8 cellular contexts compared by ENCODE assay signal in the genomic region with DNA sequence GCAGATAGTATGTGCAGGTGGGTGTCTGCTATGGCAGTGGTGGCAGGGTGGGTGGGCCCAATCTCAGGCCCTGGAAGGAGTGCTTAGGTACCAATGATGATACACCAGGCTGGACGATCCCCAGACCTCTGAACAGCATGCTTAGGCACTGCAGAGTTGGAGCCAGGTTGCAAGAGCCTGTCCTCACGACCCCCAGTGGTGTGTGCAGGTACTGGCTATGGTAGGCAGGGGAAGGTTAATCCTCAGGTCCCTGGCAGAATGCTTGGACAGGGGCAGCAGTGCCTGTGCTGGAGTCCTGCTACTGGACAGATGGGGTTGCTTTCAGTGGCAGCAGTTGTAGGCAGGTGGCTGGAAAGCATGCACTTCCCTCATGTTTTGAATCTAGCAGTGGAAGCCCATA.
DNase-seq lines count a peak whose midpoint lies in the region; ATAC-seq and TF ChIP-seq lines count a peak whose summit lies in the region.

No MANE protein-coding gene starts in this region.

- no peaks in the 10 kb centered on the region for H4K20me1 ChIP-seq in Loucy (ENCODE audit: insufficient read depth, low read length, poor library complexity, severe bottlenecking)

- TF ChIP-seq CTCF in Loucy (conservative IDR thresholded peaks at IDR 0.05; ENCODE audit: low read length) (peak; percentile 65), foreskin keratinocyte (conservative IDR thresholded peaks at IDR 0.05) (peak; percentile 42)

- no peaks in the 10 kb centered on the region for H3K79me2 ChIP-seq in Loucy (ENCODE audit: insufficient read depth, low read length)

- peak overlapping the region; percentile 74 for H2AFZ ChIP-seq in Loucy (ENCODE audit: low read length)

- H3K4me1 ChIP-seq in Loucy (ENCODE audit: insufficient read depth, low read length, poor library complexity, severe bottlenecking) (no peaks in the 10 kb centered on the region), foreskin keratinocyte (no peaks in the 10 kb centered on the region)

- no peak overlapping the region for H3K27ac ChIP-seq in foreskin keratinocyte

- no peaks in the 10 kb centered on the region for H3K36me3 ChIP-seq in Loucy (ENCODE audit: insufficient read depth, low read length)

- no peak overlapping the region for H3K4me3 ChIP-seq in Loucy (ENCODE audit: low read length, poor library complexity, severe bottlenecking)

- H3K9me3 ChIP-seq in Loucy (ENCODE audit: insufficient read depth, low read depth, low read length): peaks cover 9% of the 10 kb centered on the region; the same call in 1 of the 2 replicates

- ATAC-seq in GM19455 (IDR thresholded peaks at IDR 0.05; ENCODE audit: unreplicated experiment): peak; percentile 51
- ATAC-seq in foreskin keratinocyte: peak; percentile 70
- ATAC-seq in HG03039 (IDR thresholded peaks at IDR 0.05; ENCODE audit: unreplicated experiment): no peak

- H3K9me2 ChIP-seq in Loucy (replicated peaks; ENCODE audit: low read depth, low read length): no peaks in the 10 kb centered on the region

- no peak overlapping the region for H3K4me2 ChIP-seq in Loucy (ENCODE audit: low read depth, low read length, poor library complexity, severe bottlenecking)

- DNase-seq in D341Med (ENCODE audit: low spot score) (peak; percentile 48), foreskin keratinocyte (no peak), DMS153 treated with DMSO at 0.1 percent for 48 hours (lab: John Stamatoyannopoulos, UW; ENCODE audit: unreplicated experiment) (no peak), NCI-H2029 treated with DMSO at 0.1 percent for 48 hours (lab: John Stamatoyannopoulos, UW) (no peak), NCI-H1694 treated with DMSO at 0.1 percent for 48 hours (lab: John Stamatoyannopoulos, UW) (no peak)

- H3K9ac ChIP-seq in Loucy (ENCODE audit: low read depth, low read length, poor library complexity, severe bottlenecking): no peak overlapping the region

- H3K27me3 ChIP-seq in Loucy (ENCODE audit: insufficient read depth, low read length, poor library complexity, severe bottlenecking) (no peaks in the 10 kb centered on the region), foreskin keratinocyte (no peaks in the 10 kb centered on the region)

- no peaks in the 10 kb centered on the region for H3F3A ChIP-seq in Loucy (ENCODE audit: low read depth)
